Comparison of ENCODE assay signal across 15 cellular contexts in the genomic region with DNA sequence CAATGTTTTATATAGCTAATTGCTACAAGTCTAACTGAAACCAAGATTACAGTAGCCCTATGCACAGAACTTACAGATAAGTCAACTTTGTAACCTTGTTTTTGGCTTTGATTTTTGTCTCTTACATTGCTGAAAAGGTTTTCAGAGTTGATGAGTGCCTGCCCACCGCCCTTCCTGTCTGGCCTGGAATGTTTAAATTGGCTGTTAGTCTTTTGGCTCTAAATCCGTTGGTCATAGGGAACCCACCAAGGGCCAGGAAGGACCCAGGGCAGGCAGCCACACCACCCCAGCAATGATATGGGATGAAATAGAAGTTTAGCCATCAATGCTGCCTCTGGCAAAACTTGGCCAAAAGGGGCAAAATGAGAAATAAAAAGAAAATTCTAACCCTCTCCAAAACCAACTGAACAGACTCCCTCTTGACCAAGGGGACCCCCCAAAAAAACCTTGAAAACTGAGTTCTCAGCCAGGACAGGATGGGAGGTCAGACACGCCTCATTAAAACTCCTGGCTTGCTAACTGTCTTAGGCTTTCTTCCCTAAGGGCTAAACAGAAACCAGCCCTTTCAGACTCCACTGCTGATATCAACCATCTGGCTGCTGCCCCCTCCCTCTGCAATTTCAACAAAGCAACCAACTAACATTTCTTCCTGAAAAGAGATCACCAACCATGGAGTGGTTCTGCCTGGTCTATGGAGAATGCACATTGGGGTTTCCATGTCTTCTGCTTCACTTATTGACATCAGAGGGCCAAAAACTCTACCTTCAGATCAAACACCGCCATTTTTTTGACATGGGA.
"Had no signal": no experiment of that assay in that cellular context is flagged by ENCODE, and none has a peak within 500 bp of the region (broad histone marks: within the 10 kb centered on the region; RNA-seq: fewer than 3 reads in every experiment).

No MANE protein-coding gene starts in this region.

- H3K9me3 Mint-ChIP-seq: activated naive CD8-positive, alpha-beta T cell treated with anti-CD3 and anti-CD28 coated beads, Interleukin-2, amount 10 ng/mL, durations not matched to agents 7 days and 5 days; nephron progenitor cell had no signal

- H3K36me3 Mint-ChIP-seq: activated CD4-positive, alpha-beta memory T cell treated with anti-CD3 and anti-CD28 coated beads for 36 hours; activated naive CD8-positive, alpha-beta T cell treated with anti-CD3 and anti-CD28 coated beads, Interleukin-2, amount 10 ng/mL, durations not matched to agents 7 days and 5 days had no signal

- H3K27ac ChIP-seq: breast epithelium, esophagus squamous epithelium, ovary, sigmoid colon, upper lobe of right lung had no signal

- H3K4me1 ChIP-seq: breast epithelium, esophagus squamous epithelium, sigmoid colon, upper lobe of right lung had no signal

- H3K27me3 ChIP-seq: breast epithelium, ovary, upper lobe of right lung had no signal

- DNase-seq: activated CD4-positive, alpha-beta memory T cell treated with anti-CD3 and anti-CD28 coated beads for 36 hours; activated gamma-delta T cell; activated naive CD8-positive, alpha-beta T cell treated with anti-CD3 and anti-CD28 coated beads, Interleukin-2, amount 10 ng/mL, durations not matched to agents 7 days and 5 days; activated T-cell treated with anti-CD3 and anti-CD28 coated beads, Interleukin-2, amount 50 U/mL, for 48 hours; anterior cingulate cortex; esophagus squamous epithelium; foreskin fibroblast; glutamatergic neuron; nephron progenitor cell; ovary; sigmoid colon; stimulated activated CD4-positive, alpha-beta T cell treated with anti-CD3 and anti-CD28 coated beads, Interleukin-2, amount 100 ng/mL, for 48 hours; stimulated activated naive CD8-positive, alpha-beta T cell treated with anti-CD3 and anti-CD28 coated beads, Interleukin-15, Interleukin-2, amounts not matched to agents 100 U/mL and 50 U/mL, for 24 hours; upper lobe of right lung had no signal

- H3K4me3 Mint-ChIP-seq: activated CD4-positive, alpha-beta memory T cell treated with anti-CD3 and anti-CD28 coated beads for 36 hours; activated naive CD8-positive, alpha-beta T cell treated with anti-CD3 and anti-CD28 coated beads, Interleukin-2, amount 10 ng/mL, durations not matched to agents 7 days and 5 days; nephron progenitor cell had no signal

- H3K9me3 ChIP-seq: breast epithelium, esophagus squamous epithelium, ovary, sigmoid colon, upper lobe of right lung had no signal

- H3K36me3 ChIP-seq: breast epithelium, esophagus squamous epithelium, ovary, sigmoid colon, upper lobe of right lung had no signal

- H3K27me3 Mint-ChIP-seq: activated CD4-positive, alpha-beta memory T cell treated with anti-CD3 and anti-CD28 coated beads for 36 hours; activated naive CD8-positive, alpha-beta T cell treated with anti-CD3 and anti-CD28 coated beads, Interleukin-2, amount 10 ng/mL, durations not matched to agents 7 days and 5 days had no signal

- H3K27ac Mint-ChIP-seq: activated CD4-positive, alpha-beta memory T cell treated with anti-CD3 and anti-CD28 coated beads for 36 hours; activated naive CD8-positive, alpha-beta T cell treated with anti-CD3 and anti-CD28 coated beads, Interleukin-2, amount 10 ng/mL, durations not matched to agents 7 days and 5 days; nephron progenitor cell had no signal

- H3K4me3 ChIP-seq: breast epithelium, esophagus squamous epithelium, ovary, sigmoid colon, upper lobe of right lung had no signal

- H3K4me1 Mint-ChIP-seq: activated naive CD8-positive, alpha-beta T cell treated with anti-CD3 and anti-CD28 coated beads, Interleukin-2, amount 10 ng/mL, durations not matched to agents 7 days and 5 days had no signal
